ENCODE assay signal across 8 cellular contexts in the genomic region with DNA sequence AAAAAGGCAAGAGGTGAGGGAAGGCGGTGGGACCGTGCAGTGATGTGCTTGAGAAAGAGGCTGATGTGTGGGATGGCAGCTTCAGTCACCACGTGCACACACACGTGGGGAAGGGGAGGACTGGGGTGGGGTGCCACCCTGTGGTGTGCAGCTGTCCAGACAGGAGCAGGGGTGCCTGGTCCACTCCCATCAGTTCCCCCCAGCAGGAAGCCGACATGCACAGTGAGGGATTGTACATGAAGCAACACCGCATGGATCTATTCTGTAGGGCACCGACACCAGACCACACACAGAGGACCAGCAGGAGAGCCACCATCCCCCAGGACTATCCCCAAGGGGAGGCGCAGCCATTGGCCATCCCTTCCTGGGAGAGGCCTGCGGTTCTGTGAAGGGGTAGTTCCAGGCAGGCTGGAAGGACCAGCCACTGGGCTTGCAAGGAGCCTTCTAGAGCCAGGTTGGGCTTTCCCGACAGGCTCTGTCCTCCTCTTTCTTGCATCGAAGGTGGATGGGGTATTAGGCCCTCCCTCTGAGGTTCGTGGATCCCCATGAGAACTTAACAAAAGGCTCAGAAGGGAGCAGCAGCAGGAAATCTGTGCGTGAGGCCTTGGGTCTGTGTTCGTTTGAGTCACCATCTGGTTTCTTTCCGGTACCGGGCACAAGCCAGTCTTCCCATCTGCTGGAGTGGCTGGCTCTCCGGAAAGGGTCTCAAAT. TPM values are rescaled to one million over a fixed set of nuclear protein-coding genes. Genes with fewer than 3 reads are reported as not detected.
DNase-seq lines count a peak whose midpoint lies in the region; ATAC-seq, FAIRE-seq and TF ChIP-seq lines count a peak whose summit lies in the region.

No MANE protein-coding gene starts in this region.

- ATAC-seq in GM18505 (IDR thresholded peaks at IDR 0.05; ENCODE audit: unreplicated experiment) (no peak), HG03097 (IDR thresholded peaks at IDR 0.05; ENCODE audit: low FRiP score, unreplicated experiment) (no peak), HG03025 (IDR thresholded peaks at IDR 0.05; ENCODE audit: low FRiP score, unreplicated experiment) (no peak)

- H3K9me3 ChIP-seq in endothelial cell of umbilical vein (replicated peaks; ENCODE audit: control insufficient read depth, insufficient read depth, low read length) (no peaks in the 10 kb centered on the region), breast epithelium (no peaks in the 10 kb centered on the region)

- peak overlapping the region; percentile 64 for H2AFZ ChIP-seq in endothelial cell of umbilical vein (ENCODE audit: low read depth, low read length)

- H3K27me3 ChIP-seq in endothelial cell of umbilical vein (ENCODE audit: control insufficient read depth in 2 of 2, insufficient read depth in 2 of 2, low read length in 2 of 2) (no peaks in the 10 kb centered on the region), breast epithelium (no peaks in the 10 kb centered on the region)

- H3K4me3 ChIP-seq in endothelial cell of umbilical vein (replicated peaks in 1 of 3; ENCODE audit: insufficient read depth in 1 of 3, low read depth in 1 of 3, low read length in 3 of 3) (no peak overlapping the region), retinal pigment epithelial cell (ENCODE audit: low read length) (no peak overlapping the region), breast epithelium (no peak overlapping the region)

- H3K9me1 ChIP-seq in endothelial cell of umbilical vein (replicated peaks; ENCODE audit: control insufficient read depth, extremely low read depth, insufficient read depth, low read length): no peaks in the 10 kb centered on the region

- FAIRE-seq in endothelial cell of umbilical vein (lab: Jason Lieb, UNC): peak; percentile 85

- DNase-seq in G401 (ENCODE audit: low spot score) (peak; percentile 55), NCI-H1694 (lab: John Stamatoyannopoulos, UW) (peak; percentile 74), endothelial cell of umbilical vein (ENCODE audit: low read depth, low spot score) (peak; percentile 44), retinal pigment epithelial cell (ENCODE audit: low read depth) (no peak), breast epithelium (ENCODE audit: low spot score in 2 of 2) (no peak)

- no peaks in the 10 kb centered on the region for H3K79me2 ChIP-seq in endothelial cell of umbilical vein (ENCODE audit: control insufficient read depth, insufficient read depth, low read length)

- H3K4me1 ChIP-seq in endothelial cell of umbilical vein (ENCODE audit: control insufficient read depth, extremely low read depth, insufficient read depth, low read length) (peaks cover 21% of the 10 kb centered on the region), breast epithelium (peaks cover 0 to 11% of the 10 kb centered on the region in 2 donors)

- no peak overlapping the region for H3K9ac ChIP-seq in endothelial cell of umbilical vein (replicated peaks; ENCODE audit: extremely low read depth, insufficient read depth, low read length)

- TF ChIP-seq CTCF in endothelial cell of umbilical vein (IDR thresholded peaks at IDR 0.05; ENCODE audit: extremely low read depth in 1 of 2, insufficient read depth in 1 of 2, low read depth in 1 of 2, low read length in 2 of 2) (no peak), retinal pigment epithelial cell (conservative IDR thresholded peaks at IDR 0.05; ENCODE audit: low read depth, low read length) (peak; percentile 28), breast epithelium (IDR thresholded peaks at IDR 0.05) (no peak)

- POLR2A ChIA-PET in endothelial cell of umbilical vein (lab: Charles Lee): no interaction called here

- TF ChIP-seq POLR2A in endothelial cell of umbilical vein (IDR thresholded peaks at IDR 0.05; ENCODE audit: low read depth, low read length) (no peak), GM18505 (IDR thresholded peaks at IDR 0.05; ENCODE audit: borderline replicate concordance, extremely low read depth, insufficient read depth, insufficient read length) (no peak), breast epithelium (IDR thresholded peaks at IDR 0.05) (no peak)

- peak overlapping the region; percentile 4 for H3K4me2 ChIP-seq in endothelial cell of umbilical vein (ENCODE audit: insufficient read depth, low read length)

- BruUV-seq in endothelial cell of umbilical vein (replicated peaks; lab: Mats Ljungman, UMichigan): no TSS peak

- intact Hi-C loops in endothelial cell of umbilical vein (cut with micrococcal nuclease) (loop anchor here (1.0 to 5.0 kb wide), 6 partner anchors 59 to 252 kb away; a partner anchor contains a TSS), breast epithelium (cut with DNase I; ENCODE audit: low total_unique reads) (loop anchor here (1.0 kb wide), 1 partner anchor 47 kb away; no protein-coding TSS in a partner anchor)

- CTCF ChIA-PET in endothelial cell of umbilical vein (lab: Charles Lee): interaction anchor here (0.5 to 3.4 kb wide), 27 partner anchors 12 to 420 kb away, joined by 3 to 56 read pairs (median 4); a partner anchor contains a TSS

- H4K20me1 ChIP-seq in endothelial cell of umbilical vein (replicated peaks; ENCODE audit: control insufficient read depth, extremely low read depth, insufficient read depth, low read length): no peaks in the 10 kb centered on the region

- H3K36me3 ChIP-seq in endothelial cell of umbilical vein (ENCODE audit: control insufficient read depth in 2 of 2, extremely low read depth in 1 of 2, insufficient read depth in 2 of 2, low read length in 2 of 2): no peaks in the 10 kb centered on the region
- H3K36me3 ChIP-seq in breast epithelium: no peaks in the 10 kb centered on the region

- H3K27ac ChIP-seq in endothelial cell of umbilical vein (ENCODE audit: insufficient read depth, low read depth, low read length): peak overlapping the region; percentile 30
- H3K27ac ChIP-seq in breast epithelium: peak overlapping the region in 1 of 2 donors; percentile 20

- in situ Hi-C loops in G401 (cut with HindIII; ENCODE audit: low sequenced_read_pairs): no loop called here

- dilution Hi-C loops in endothelial cell of umbilical vein (cut with MboI; ENCODE audit: extremely low pct_ligation_motif_present, low sequenced_read_pairs): no loop called here

TF ChIP-seq in endothelial cell of umbilical vein, 7 proteins besides CTCF, POLR2A, EP300 and RAD21:
- TF ChIP-seq JUN (IDR thresholded peaks at IDR 0.05; ENCODE audit: borderline replicate concordance, insufficient read depth, insufficient read length, low read depth): no peak
- TF ChIP-seq, protein P1, sequence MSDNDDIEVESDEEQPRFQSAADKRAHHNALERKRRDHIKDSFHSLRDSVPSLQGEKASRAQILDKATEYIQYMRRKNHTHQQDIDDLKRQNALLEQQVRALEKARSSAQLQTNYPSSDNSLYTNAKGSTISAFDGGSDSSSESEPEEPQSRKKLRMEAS (IDR thresholded peaks at IDR 0.05; ENCODE audit: insufficient read depth, insufficient read length): no peak
- no peak for TF ChIP-seq POLR2AphosphoS5 (IDR thresholded peaks at IDR 0.05; ENCODE audit: insufficient read depth, low read depth, low read length)
- TF ChIP-seq FOS (IDR thresholded peaks at IDR 0.05; ENCODE audit: borderline replicate concordance, insufficient read depth, low read length): no peak
- no peak for TF ChIP-seq EZH2 (IDR thresholded peaks at IDR 0.05; ENCODE audit: borderline replicate concordance, low read depth, low read length, severe bottlenecking)
- TF ChIP-seq MYC (IDR thresholded peaks at IDR 0.05; ENCODE audit: low read depth, low read length): no peak
- no peak for TF ChIP-seq GATA2 (IDR thresholded peaks at IDR 0.05; ENCODE audit: insufficient read depth, insufficient read length, low read depth, low read length)

RNA-seq across cellular contexts. Expression of a gene that starts 59.7 kb away (rescaled TPM):
- total RNA-seq in G401 (2014; rRNA removed; shearing (Covaris generic)): 5.2 and 6.7 TPM in 2 replicates
- total RNA-seq in endothelial cell of umbilical vein (6.9 and 8.0 TPM in 2 replicates), breast epithelium (10 to 100 TPM; 18.7 to 31.5 (median 30.3) TPM)
- polyA plus RNA-seq in endothelial cell of umbilical vein: 6.6 and 12.4 TPM in 2 replicates
- 6.5 and 7.2 TPM in 2 replicates for polyA plus RNA-seq in endothelial cell of umbilical vein (2011; cell fraction: cytosol; rRNA removed)
- polyA plus RNA-seq in endothelial cell of umbilical vein (2011; cell fraction: nucleus; rRNA removed): 24.3 and 25.4 TPM in 2 replicates
- 6.9 and 10.1 TPM in 2 replicates for polyA plus RNA-seq in endothelial cell of umbilical vein (2012)
- 9.2 and 10.9 TPM in 2 replicates for polyA minus RNA-seq in endothelial cell of umbilical vein
- 17.1 TPM for polyA minus RNA-seq in endothelial cell of umbilical vein (2011; cell fraction: cytosol; rRNA and poly(A)+ RNA removed)
- polyA minus RNA-seq in endothelial cell of umbilical vein (2011; cell fraction: nucleus; rRNA and poly(A)+ RNA removed): 5.8 and 8.1 TPM in 2 replicates

Comparison
In these comparisons a context has a peak if more than half of its experiments do, and no peak if none do; other contexts are left out.
1. DNase-seq: peak in G401 (single experiment), NCI-H1694 (single experiment) and endothelial cell of umbilical vein (single experiment); none in retinal pigment epithelial cell (single experiment) and breast epithelium (0 of 2).